In genomic region chr3:52920872-52921271, GRCh38 we compare ENCODE assay signal across 29 cellular contexts.
"Had no signal": no experiment of that assay in that cellular context is flagged by ENCODE, and none has a peak within 500 bp of the region (broad histone marks: within the 10 kb centered on the region; RNA-seq: fewer than 3 reads in every experiment).

No MANE protein-coding gene starts in this region.

- H3K4me1 Mint-ChIP-seq: central memory CD8-positive, alpha-beta T cell had no signal

- H3K27me3 ChIP-seq: esophagus muscularis mucosa, foreskin keratinocyte, left lung, testis, transverse colon had no signal

- FAIRE-seq: bronchial epithelial cell, TTC549, urothelium cell line had no signal

- H3K4me3 ChIP-seq: esophagus muscularis mucosa, left lung, lung, mucosa of descending colon, skin epidermis, testis, transverse colon had no signal

- ATAC-seq: activated CD4-positive, CD25-positive, alpha-beta regulatory T cell treated with anti-CD3 and anti-CD28 coated beads, Interleukin-2, amount 50 U/mL, for 24 hours; activated T-cell treated with anti-CD3 and anti-CD28 coated beads, Interleukin-2, amount 50 U/mL, for 4 hours; foreskin keratinocyte; left lung; mucosa of descending colon; natural killer cell treated with Interleukin-12 subunit alpha and Interleukin-12 subunit beta and Interleukin-15 and Interleukin-18, amount 100 ng/mL, for 72 hours; sciatic nerve; stimulated activated naive CD8-positive, alpha-beta T cell treated with anti-CD3 and anti-CD28 coated beads, Interleukin-15, Interleukin-2, amounts not matched to agents 100 U/mL and 50 U/mL, for 24 hours had no signal

- H3K27me3 Mint-ChIP-seq: activated naive CD4-positive, alpha-beta T cell treated with anti-CD3 and anti-CD28 coated beads, Interleukin-2, amount 50 U/mL, for 24 hours; central memory CD8-positive, alpha-beta T cell; dendritic cell treated with granulocyte-macrophage colony-stimulating factor and Interleukin-4, amounts not matched to agents 40 ng/mL and 50 ng/mL, for 4 days; natural killer cell treated with Interleukin-12 subunit alpha and Interleukin-12 subunit beta and Interleukin-15 and Interleukin-18, amount 100 ng/mL, for 72 hours; progenitor cell of endocrine pancreas had no signal

- H3K4me3 Mint-ChIP-seq: activated naive CD4-positive, alpha-beta T cell treated with anti-CD3 and anti-CD28 coated beads, Interleukin-2, amount 50 U/mL, for 24 hours; activated T-cell treated with anti-CD3 and anti-CD28 coated beads, Interleukin-2, amount 50 U/mL, for 4 hours; central memory CD8-positive, alpha-beta T cell; dendritic cell treated with granulocyte-macrophage colony-stimulating factor and Interleukin-4, amounts not matched to agents 40 ng/mL and 50 ng/mL, for 4 days; endodermal cell; natural killer cell treated with Interleukin-12 subunit alpha and Interleukin-12 subunit beta and Interleukin-15 and Interleukin-18, amount 100 ng/mL, for 72 hours had no signal

- H3K4me1 ChIP-seq: esophagus muscularis mucosa, foreskin keratinocyte, testis had no signal

- DNase-seq: activated CD4-positive, alpha-beta T cell treated with anti-CD3 and anti-CD28 coated beads for 48 hours; activated CD4-positive, alpha-beta T cell treated with anti-CD3 and anti-CD28 coated beads, Interleukin-2, amount 50 U/mL, for 48 hours; activated CD8-positive, alpha-beta memory T cell treated with anti-CD3 and anti-CD28 coated beads for 24 hours; activated T-cell treated with anti-CD3 and anti-CD28 coated beads, Interleukin-2, amount 50 U/mL, for 4 hours; anterior cingulate cortex; endodermal cell; foreskin keratinocyte; left lung; mucosa of descending colon; retina; stimulated activated CD4-positive, alpha-beta T cell treated with anti-CD3 and anti-CD28 coated beads, Interleukin-12 subunit alpha, Interleukin-12 subunit beta, amount 100 ng/mL, for 4 hours; stimulated activated CD4-positive, alpha-beta T cell treated with anti-CD3 and anti-CD28 coated beads, Interleukin-4, amount 100 ng/mL, for 1 hour; stimulated activated naive CD8-positive, alpha-beta T cell treated with anti-CD3 and anti-CD28 coated beads, Interleukin-15, Interleukin-2, amounts not matched to agents 100 U/mL and 50 U/mL, for 24 hours; testis; transverse colon had no signal

- H3K27ac Mint-ChIP-seq: activated naive CD4-positive, alpha-beta T cell treated with anti-CD3 and anti-CD28 coated beads, Interleukin-2, amount 50 U/mL, for 24 hours; activated T-helper 2 cell treated with anti-CD3 and anti-CD28 coated beads, Interferon-gamma antibody, Interleukin-2, Interleukin-4, amounts not matched to agents 10 μg/mL and 5 μg/mL and 100 μg/mL, durations not matched to agents 14 hours and 24 hours and 36 hours; dendritic cell treated with granulocyte-macrophage colony-stimulating factor and Interleukin-4, amounts not matched to agents 40 ng/mL and 50 ng/mL, for 4 days; endodermal cell; natural killer cell treated with Interleukin-12 subunit alpha and Interleukin-12 subunit beta and Interleukin-15 and Interleukin-18, amount 100 ng/mL, for 72 hours; progenitor cell of endocrine pancreas had no signal

- H3K27ac ChIP-seq: esophagus muscularis mucosa, foreskin keratinocyte, skin epidermis, testis, transverse colon had no signal

- H3K9me3 Mint-ChIP-seq: activated naive CD4-positive, alpha-beta T cell treated with anti-CD3 and anti-CD28 coated beads, Interleukin-2, amount 50 U/mL, for 24 hours; activated T-cell treated with anti-CD3 and anti-CD28 coated beads, Interleukin-2, amount 50 U/mL, for 4 hours; activated T-helper 2 cell treated with anti-CD3 and anti-CD28 coated beads, Interferon-gamma antibody, Interleukin-2, Interleukin-4, amounts not matched to agents 10 μg/mL and 5 μg/mL and 100 μg/mL, durations not matched to agents 14 hours and 24 hours and 36 hours; central memory CD8-positive, alpha-beta T cell; dendritic cell treated with granulocyte-macrophage colony-stimulating factor and Interleukin-4, amounts not matched to agents 40 ng/mL and 50 ng/mL, for 4 days; endodermal cell; natural killer cell treated with Interleukin-12 subunit alpha and Interleukin-12 subunit beta and Interleukin-15 and Interleukin-18, amount 100 ng/mL, for 72 hours had no signal

- H3K9me3 ChIP-seq: esophagus muscularis mucosa, left lung, mucosa of descending colon, testis, transverse colon had no signal
